Comparison of ENCODE assay signal across 10 cellular contexts in the genomic region with DNA sequence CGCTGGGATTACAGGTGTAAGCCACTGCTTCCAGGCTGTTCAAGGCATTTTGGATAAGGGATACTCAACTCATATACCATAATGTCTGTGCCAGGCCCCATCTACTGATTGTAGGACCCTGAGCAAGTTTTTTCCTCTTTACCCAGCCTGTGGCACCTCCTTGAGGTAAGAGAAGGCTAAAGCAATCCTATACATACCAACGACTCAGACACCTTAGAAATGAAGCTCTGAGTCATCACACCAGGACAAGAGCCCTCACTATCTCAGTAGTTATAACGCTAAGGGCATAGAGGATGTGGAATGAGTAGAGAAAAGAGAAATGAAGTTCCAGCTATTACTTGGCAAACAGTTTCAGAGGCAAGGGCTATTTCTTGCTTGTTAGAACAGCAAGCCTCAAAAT. TPM values are rescaled to one million over a fixed set of nuclear protein-coding genes. Genes with fewer than 3 reads are reported as not detected.
A peak's percentile ranks its signal among the peaks of the same experiment; 100 is the strongest.
DNase-seq lines count a peak whose midpoint lies in the region; ATAC-seq and TF ChIP-seq lines count a peak whose summit lies in the region.
"Had no signal": no experiment of that assay in that cellular context is flagged by ENCODE, and none has a peak within 500 bp of the region (broad histone marks: within the 10 kb centered on the region; RNA-seq: fewer than 3 reads in every experiment).

No MANE protein-coding gene starts in this region.

- no peak overlapping the region for H4K91ac ChIP-seq in IMR-90 (ENCODE audit: insufficient read depth, low read depth, low read length)

- H2AK9ac ChIP-seq in IMR-90 (replicated peaks; ENCODE audit: low read depth, low read length, poor library complexity): no peak overlapping the region

- dilution Hi-C loops in IMR-90 (cut with HindIII; ENCODE audit: low sequenced_read_pairs, unreplicated experiment): no loop called here

- H3K4me2 ChIP-seq in IMR-90 (ENCODE audit: low read depth, low read length): no peak overlapping the region

- POLR2A ChIA-PET in IMR-90 (lab: Charles Lee; ENCODE audit: unreplicated experiment): no interaction called here
- POLR2A ChIA-PET in activated CD8-positive, alpha-beta T cell treated with anti-CD3 and anti-CD28 coated beads for 36 hours (lab: Charles Lee): interaction anchor here (0.8 to 1.5 kb wide), 2 partner anchors 16 to 85 kb away, joined by 4 to 6 read pairs; partner anchors contain the start of gene NDRG3
- POLR2A ChIA-PET in naive thymus-derived CD4-positive, alpha-beta T cell (lab: Charles Lee): interaction anchor here (0.6 to 1.1 kb wide), 2 partner anchors 13 to 21 kb away, joined by 3 read pairs; no protein-coding TSS in a partner anchor

- no peak overlapping the region for H3K23ac ChIP-seq in IMR-90 (ENCODE audit: low read depth, low read length)

- H4K8ac ChIP-seq in IMR-90 (ENCODE audit: low read depth in 2 of 2, low read length in 2 of 2): no peak overlapping the region

- peaks cover 17% of the 10 kb centered on the region for H3K4me1 Mint-ChIP-seq in activated CD8-positive, alpha-beta T cell treated with anti-CD3 and anti-CD28 coated beads for 36 hours (ENCODE audit: low read depth)
- peaks cover 12 to 26% (median 19%) of the 10 kb centered on the region in 7 donors for H3K4me1 Mint-ChIP-seq in naive thymus-derived CD4-positive, alpha-beta T cell

- no peaks in the 10 kb centered on the region for H3K9me3 Mint-ChIP-seq in activated CD8-positive, alpha-beta T cell treated with anti-CD3 and anti-CD28 coated beads for 36 hours
- no peaks in the 10 kb centered on the region for H3K9me3 Mint-ChIP-seq in naive thymus-derived CD4-positive, alpha-beta T cell

- no TSS peak for BruUV-seq in IMR-90 (replicated peaks; lab: Mats Ljungman, UMichigan)

- peaks cover 17 to 18% of the 10 kb centered on the region in 2 experiments for H3K79me1 ChIP-seq in IMR-90 (ENCODE audit: low read depth in 1 of 2, low read length in 2 of 2)

- no peak overlapping the region for H3K4me3 Mint-ChIP-seq in activated CD8-positive, alpha-beta T cell treated with anti-CD3 and anti-CD28 coated beads for 36 hours
- no peak overlapping the region for H3K4me3 Mint-ChIP-seq in naive thymus-derived CD4-positive, alpha-beta T cell

- peaks cover 8% of the 10 kb centered on the region; the same call in 1 of the 2 replicates for H4K20me1 ChIP-seq in IMR-90 (ENCODE audit: insufficient read depth, low read length)

- no CpG with 5 or more reads among the region's 3 CpGs for WGBS in IMR-90 (ENCODE audit: extremely low coverage in 2 of 2, insufficient read length in 1 of 2), 2 experiments

- no peak overlapping the region for H3K4ac ChIP-seq in IMR-90 (ENCODE audit: low read depth, low read length)

- peak; percentile 48 for ATAC-seq in IMR-90 (ENCODE audit: low read depth)
- ATAC-seq in activated CD8-positive, alpha-beta T cell treated with anti-CD3 and anti-CD28 coated beads for 36 hours: peak; percentile 88
- ATAC-seq in naive thymus-derived CD4-positive, alpha-beta T cell: peak; percentile 29
- ATAC-seq in GM18858 (IDR thresholded peaks at IDR 0.05; ENCODE audit: unreplicated experiment): no peak
- ATAC-seq in GM21723 (IDR thresholded peaks at IDR 0.05; ENCODE audit: unreplicated experiment): no peak

- no peak overlapping the region for H2BK20ac ChIP-seq in IMR-90 (ENCODE audit: low read depth, low read length)

- no peak overlapping the region for H2AK5ac ChIP-seq in IMR-90 (ENCODE audit: low read depth, low read length)

- H3K36me3 ChIP-seq in IMR-90 (ENCODE audit: control insufficient read depth, insufficient read depth, low read length): no peaks in the 10 kb centered on the region
- H3K36me3 ChIP-seq in naive thymus-derived CD4-positive, alpha-beta T cell (ENCODE audit: control insufficient read depth in 2 of 3, insufficient read depth in 3 of 3, low read length in 3 of 3): no peaks in the 10 kb centered on the region
- H3K36me3 ChIP-seq: uterus had no signal

- H3K36me3 Mint-ChIP-seq in activated CD8-positive, alpha-beta T cell treated with anti-CD3 and anti-CD28 coated beads for 36 hours (ENCODE audit: low read depth): no peaks in the 10 kb centered on the region
- peaks cover 0 to 5% (median 3%) of the 10 kb centered on the region in 5 donors for H3K36me3 Mint-ChIP-seq in naive thymus-derived CD4-positive, alpha-beta T cell

- no peak overlapping the region for H2AFZ ChIP-seq in IMR-90 (replicated peaks; ENCODE audit: low read length, poor library complexity)

- in situ Hi-C loops in IMR-90 (cut with MboI; ENCODE audit: low sequenced_read_pairs): no loop called here

- no peak overlapping the region for H3K18ac ChIP-seq in IMR-90 (ENCODE audit: low read depth, low read length)

- no peak overlapping the region for H3K27ac ChIP-seq in IMR-90 (ENCODE audit: insufficient read depth, low read length)
- H3K27ac ChIP-seq in naive thymus-derived CD4-positive, alpha-beta T cell (ENCODE audit: low read depth, low read length): no peak overlapping the region
- H3K27ac ChIP-seq: uterus had no signal

- no peaks in the 10 kb centered on the region for H3K27me3 ChIP-seq in IMR-90 (ENCODE audit: control insufficient read depth, insufficient read depth, low read length)
- no peaks in the 10 kb centered on the region for H3K27me3 ChIP-seq in naive thymus-derived CD4-positive, alpha-beta T cell (ENCODE audit: control insufficient read depth in 2 of 2, insufficient read depth in 2 of 2, low read length in 2 of 2)
- H3K27me3 ChIP-seq: uterus had no signal

- H3K9me3 ChIP-seq in IMR-90 (ENCODE audit: control insufficient read depth, insufficient read depth, low read length): no peaks in the 10 kb centered on the region
- no peaks in the 10 kb centered on the region for H3K9me3 ChIP-seq in naive thymus-derived CD4-positive, alpha-beta T cell (ENCODE audit: control insufficient read depth in 2 of 3, low read length in 3 of 3)
- H3K9me3 ChIP-seq: uterus had no signal

- H3K27ac Mint-ChIP-seq in activated CD8-positive, alpha-beta T cell treated with anti-CD3 and anti-CD28 coated beads for 36 hours: no peak overlapping the region
- H3K27ac Mint-ChIP-seq in naive thymus-derived CD4-positive, alpha-beta T cell: peak overlapping the region in 1 of 9 donors; percentile 36

- TF ChIP-seq CTCF in IMR-90 (conservative IDR thresholded peaks at IDR 0.05; ENCODE audit: low read depth, low read length): peak; percentile 35
- peak; percentile 37 for TF ChIP-seq CTCF in activated CD8-positive, alpha-beta T cell treated with anti-CD3 and anti-CD28 coated beads for 36 hours (IDR thresholded peaks at IDR 0.05)

- TF ChIP-seq RAD21 in IMR-90 (IDR thresholded peaks at IDR 0.05; ENCODE audit: low read length): peak; percentile 45; the same call in 1 of the 2 replicates

- no peak for TF ChIP-seq POLR2A in IMR-90 (IDR thresholded peaks at IDR 0.05; ENCODE audit: low read depth, low read length)

- H2BK15ac ChIP-seq in IMR-90 (ENCODE audit: low read depth, low read length): no peak overlapping the region

- no peak overlapping the region for H2BK120ac ChIP-seq in IMR-90 (ENCODE audit: low read depth, low read length)

- H3K9ac ChIP-seq in IMR-90 (ENCODE audit: low read depth, low read length): no peak overlapping the region

- DNase-seq in NCI-H82 (lab: John Stamatoyannopoulos, UW): peak; percentile 35
- no peak for DNase-seq in NCI-H82 treated with DMSO at 0.1 percent for 48 hours (lab: John Stamatoyannopoulos, UW; ENCODE audit: unreplicated experiment)
- peak; percentile 56 for DNase-seq in IMR-90
- peak; percentile 36 for DNase-seq in activated CD8-positive, alpha-beta T cell treated with anti-CD3 and anti-CD28 coated beads for 36 hours
- no peak for DNase-seq in naive thymus-derived CD4-positive, alpha-beta T cell
- DNase-seq in KG1 (lab: John Stamatoyannopoulos, UW): no peak
- DNase-seq: NCI-H526 treated with DMSO at 0.1 percent for 48 hours, uterus had no signal

- H4K5ac ChIP-seq in IMR-90 (ENCODE audit: low read depth, low read length): no peak overlapping the region

- H2BK5ac ChIP-seq in IMR-90 (ENCODE audit: low read depth, low read length, poor library complexity, severe bottlenecking): no peak overlapping the region

- H3K14ac ChIP-seq in IMR-90 (replicated peaks; ENCODE audit: low read depth, low read length): no peak overlapping the region

- peaks cover 4% of the 10 kb centered on the region for H3K9me1 ChIP-seq in IMR-90 (ENCODE audit: insufficient read depth, low read length)

- intact Hi-C loops in IMR-90 (cut with micrococcal nuclease): no loop called here
- intact Hi-C loops in activated CD8-positive, alpha-beta T cell treated with anti-CD3 and anti-CD28 coated beads for 36 hours (cut with micrococcal nuclease): no loop called here
- intact Hi-C loops in naive thymus-derived CD4-positive, alpha-beta T cell (cut with micrococcal nuclease): no loop called here

- CTCF ChIA-PET in IMR-90 (lab: Yijun Ruan, JAX): no interaction called here
- CTCF ChIA-PET in activated CD8-positive, alpha-beta T cell treated with anti-CD3 and anti-CD28 coated beads for 36 hours (lab: Charles Lee): interaction anchor here (0.6 to 1.4 kb wide), 14 partner anchors 12 to 264 kb away, joined by 3 to 7 read pairs (median 4); partner anchors contain the start of genes NDRG3 and SLA2
- CTCF ChIA-PET in naive thymus-derived CD4-positive, alpha-beta T cell (lab: Charles Lee): interaction anchor here (0.5 kb wide), 1 partner anchor 118 kb away, joined by 4 read pairs; no protein-coding TSS in a partner anchor

- H3K4me3 ChIP-seq in IMR-90 (ENCODE audit: insufficient read depth, low read depth, low read length): no peak overlapping the region
- no peak overlapping the region for H3K4me3 ChIP-seq in naive thymus-derived CD4-positive, alpha-beta T cell (ENCODE audit: low read length)
- H3K4me3 ChIP-seq: uterus had no signal

- no peaks in the 10 kb centered on the region for H3K4me1 ChIP-seq in IMR-90 (ENCODE audit: control insufficient read depth, insufficient read depth, low read length)
- H3K4me1 ChIP-seq in naive thymus-derived CD4-positive, alpha-beta T cell (ENCODE audit: control insufficient read depth in 2 of 2, insufficient read depth in 2 of 2, low read length in 2 of 2): peaks cover 0 to 7% of the 10 kb centered on the region in 2 donors
- H3K4me1 ChIP-seq: uterus had no signal

- H3K27me3 Mint-ChIP-seq in activated CD8-positive, alpha-beta T cell treated with anti-CD3 and anti-CD28 coated beads for 36 hours: no peaks in the 10 kb centered on the region
- no peaks in the 10 kb centered on the region for H3K27me3 Mint-ChIP-seq in naive thymus-derived CD4-positive, alpha-beta T cell

- H3K56ac ChIP-seq in IMR-90 (ENCODE audit: extremely low read depth, insufficient read depth, low read length): no peak overlapping the region

RNA-seq across cellular contexts. Expression of gene NDRG3, which starts 16.9 kb away (rescaled TPM):
- 31.9 and 34.2 TPM in 2 replicates for total RNA-seq in IMR-90 (2012; rRNA removed)
- 22.0 and 24.8 TPM in 2 replicates for polyA plus RNA-seq in IMR-90 (2012; rRNA removed)
- 12.3 and 14.3 TPM in 2 replicates for polyA plus RNA-seq in IMR-90 (2012; cell fraction: cytosol; rRNA removed)
- polyA plus RNA-seq in IMR-90 (2012; cell fraction: nucleus; rRNA removed; ENCODE audit: low replicate concordance): 6.6 and 23.1 TPM in 2 replicates
- total RNA-seq in activated CD8-positive, alpha-beta T cell treated with anti-CD3 and anti-CD28 coated beads for 36 hours: 10 to 100 TPM; 19.2 to 19.3 TPM
- 10 to 100 TPM; 20.8 to 30.6 (median 28.9) TPM for total RNA-seq in naive thymus-derived CD4-positive, alpha-beta T cell
- 10 to 100 TPM; 44.1 to 49.4 TPM for polyA plus RNA-seq in naive thymus-derived CD4-positive, alpha-beta T cell

RNA-seq across cellular contexts. Expression of gene DSN1, which starts 44.6 kb away (rescaled TPM):
- total RNA-seq in IMR-90 (2012; rRNA removed): 16.3 and 18.3 TPM in 2 replicates
- polyA plus RNA-seq in IMR-90 (2012; rRNA removed): 9.4 and 10.5 TPM in 2 replicates
- 2.9 and 5.5 TPM in 2 replicates for polyA plus RNA-seq in IMR-90 (2012; cell fraction: cytosol; rRNA removed)
- 3.2 and 10.1 TPM in 2 replicates for polyA plus RNA-seq in IMR-90 (2012; cell fraction: nucleus; rRNA removed; ENCODE audit: low replicate concordance)
- 10 to 100 TPM; 21.6 to 23.9 TPM for total RNA-seq in activated CD8-positive, alpha-beta T cell treated with anti-CD3 and anti-CD28 coated beads for 36 hours
- 10 to 100 TPM in 4 of 5 experiments, 1 to 10 TPM in 1; 9.2 to 27.5 (median 13.4) TPM for total RNA-seq in naive thymus-derived CD4-positive, alpha-beta T cell
- 10 to 100 TPM in 1 of 2 donors, 1 to 10 TPM in 1; 9.0 to 10.5 TPM for polyA plus RNA-seq in naive thymus-derived CD4-positive, alpha-beta T cell

Comparison
In these comparisons a context has a peak if more than half of its experiments do, and no peak if none do; other contexts are left out.
1. DNase-seq: peak in NCI-H82 (single experiment), IMR-90 (single experiment) and activated CD8-positive, alpha-beta T cell treated with anti-CD3 and anti-CD28 coated beads for 36 hours (single experiment); none in NCI-H82 treated with DMSO at 0.1 percent for 48 hours (single experiment), naive thymus-derived CD4-positive, alpha-beta T cell (0 of 9) and KG1 (single experiment).
2. ATAC-seq: peak in IMR-90 (single experiment), activated CD8-positive, alpha-beta T cell treated with anti-CD3 and anti-CD28 coated beads for 36 hours (single experiment) and naive thymus-derived CD4-positive, alpha-beta T cell (single experiment); none in GM18858 (single experiment) and GM21723 (single experiment).